12 cellular contexts compared by ENCODE assay signal in the genomic region with DNA sequence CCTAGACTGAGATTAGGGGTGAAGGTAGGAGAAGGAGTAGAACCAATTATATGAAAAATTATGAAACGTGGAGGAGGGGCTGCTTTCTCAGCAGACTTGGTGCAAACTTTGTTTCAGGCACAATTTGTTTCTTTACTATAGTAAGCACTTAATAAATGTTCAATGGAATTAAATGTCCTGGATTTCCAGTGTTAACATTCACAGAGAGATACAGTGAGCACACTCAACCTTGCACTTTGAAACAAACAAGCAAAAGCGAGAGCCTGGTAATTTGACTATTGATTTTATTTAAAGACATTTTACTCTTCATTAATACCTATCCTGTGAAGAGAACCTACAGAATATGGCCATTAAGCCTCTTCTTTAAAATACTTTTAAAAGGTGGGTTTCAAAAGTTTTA. TPM values are rescaled to one million over a fixed set of nuclear protein-coding genes. Genes with fewer than 3 reads are reported as not detected.
"Had no signal": no experiment of that assay in that cellular context is flagged by ENCODE, and none has a peak within 500 bp of the region (broad histone marks: within the 10 kb centered on the region; RNA-seq: fewer than 3 reads in every experiment).

No MANE protein-coding gene starts in this region.

- H3K27ac ChIP-seq: GM23248 had no signal

- ATAC-seq: GM23338, HCT116 had no signal

- H3K9ac ChIP-seq: GM23248 had no signal

- FAIRE-seq: H1, H54 had no signal

- H3K36me3 ChIP-seq: HAP-1 had no signal

- DNase-seq: GM23248, GOT3, H7, H9, HCEC 1CT, HFFc6 had no signal

- H3K9me3 ChIP-seq: HAP-1 had no signal

- H3K9me3 Mint-ChIP-seq: GM23338, H9, HFFc6 had no signal

- H3K4me1 Mint-ChIP-seq: GM23338, H9 had no signal

- H2AFZ ChIP-seq: GM23248, GM23338 had no signal

- H3K27ac Mint-ChIP-seq: GM23338, H9, HFFc6 had no signal

- H3K4me3 ChIP-seq: GM23248, GM23338, HAP-1 had no signal

- H3K4me1 ChIP-seq: HAP-1 had no signal

- H3K4me3 Mint-ChIP-seq: GM23338, H9, HFFc6 had no signal

- H3K4me2 ChIP-seq: GM23338 had no signal

RNA-seq across cellular contexts. Expression of a gene that starts 0.9 kb away (rescaled TPM):
- total RNA-seq: GM23338, H1, H4, H7, H9, HFFc6 had no signal
- polyA plus RNA-seq: H1 had no signal

RNA-seq across cellular contexts. Expression of a gene that starts 58.2 kb away (rescaled TPM):
- total RNA-seq: GM23248, GM23338, H1, H4, H7, H9, HFFc6 had no signal
- polyA plus RNA-seq: GM23248, GM23338, H1 had no signal
